ENCODE assay signal across 1 cellular context in the genomic region with DNA sequence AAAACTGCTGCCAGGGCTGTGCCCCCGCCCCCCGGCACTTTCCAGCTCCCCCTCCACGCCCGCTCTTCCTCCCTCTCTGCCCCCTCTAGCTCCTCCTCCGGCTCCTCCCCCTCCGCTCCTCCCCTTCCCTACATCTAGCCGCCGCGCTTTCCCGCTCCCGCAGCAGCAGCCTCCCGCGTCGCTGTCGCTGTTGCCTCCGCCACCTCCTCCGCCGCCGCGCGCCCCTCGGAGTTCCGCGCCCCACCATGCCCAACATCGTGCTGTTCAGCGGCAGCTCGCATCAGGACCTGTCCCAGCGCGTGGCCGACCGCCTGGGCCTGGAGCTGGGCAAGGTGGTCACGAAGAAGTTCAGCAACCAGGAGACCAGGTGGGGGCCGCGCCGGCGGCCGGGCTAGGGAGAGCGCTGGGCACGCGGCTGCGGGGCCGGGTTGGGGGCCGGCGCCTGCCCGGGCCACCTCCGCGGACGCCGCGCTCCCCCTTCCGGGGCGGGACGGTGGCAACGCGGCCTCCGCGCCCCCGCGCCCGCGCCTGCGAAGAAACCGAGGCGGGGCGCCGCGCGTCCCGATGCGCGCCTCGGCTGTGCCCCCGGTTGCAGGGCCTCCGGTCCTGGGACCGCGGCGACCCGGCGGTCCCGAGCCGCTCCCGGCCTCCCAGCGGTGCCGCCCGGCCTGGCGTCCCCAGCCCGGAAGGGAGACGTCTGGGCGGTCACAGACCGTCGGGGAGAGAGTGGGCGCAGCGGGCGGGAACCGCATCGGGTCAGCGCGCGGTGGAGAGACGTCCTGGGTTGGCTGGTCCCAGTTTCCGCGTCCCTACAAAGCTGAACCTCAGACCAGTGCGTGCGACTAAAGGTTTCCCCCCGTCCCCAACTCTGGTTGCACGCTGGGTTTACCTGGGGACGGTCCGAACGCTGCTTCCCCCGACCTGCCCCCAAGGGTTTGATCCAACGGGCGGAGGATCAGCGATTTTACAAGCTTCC.
TF ChIP-seq lines count a peak whose summit lies in the region.

Gene PRPS2, plus strand, starts transcription at position 160 of the 976 bp plus-strand sequence. Its CDS starts 86 bp downstream, at position 246.

TF ChIP-seq in K562, 482 proteins besides CTCF, POLR2A, EP300 and RAD21 (continued from another document and continues in another):
- TF ChIP-seq MEF2D (tag; conservative IDR thresholded peaks at IDR 0.05; ENCODE audit: low read depth) (no peak), E4F1 (CRISPR knock-in tag; IDR thresholded peaks at IDR 0.05; ENCODE audit: borderline replicate concordance) (no peak), MCM3 (IDR thresholded peaks at IDR 0.05) (no peak), ZNF75A (CRISPR knock-in tag; IDR thresholded peaks at IDR 0.05) (no peak), ZBED1 (IDR thresholded peaks at IDR 0.05) (no peak), NR1H2 (CRISPR knock-in tag; IDR thresholded peaks at IDR 0.05) (no peak), KAT7 (CRISPR knock-in tag; IDR thresholded peaks at IDR 0.05; ENCODE audit: borderline replicate concordance) (no peak), KHSRP (IDR thresholded peaks at IDR 0.05) (no peak), PHB (CRISPR knock-in tag; IDR thresholded peaks at IDR 0.05) (no peak), CBX5 (IDR thresholded peaks at IDR 0.05; ENCODE audit: borderline replicate concordance, low read depth) (no peak), BCOR (IDR thresholded peaks at IDR 0.05) (0 out of 2 replicates have a peak, but pooled peaks have one; percentile 13), EZH2 (IDR thresholded peaks at IDR 0.05; ENCODE audit: borderline replicate concordance, low read depth, low read length) (no peak), IRF9 (tag; IDR thresholded peaks at IDR 0.05) (no peak), SETDB1 (IDR thresholded peaks at IDR 0.05; ENCODE audit: low read length) (no peak), E2F3 (CRISPR knock-in tag; IDR thresholded peaks at IDR 0.05) (0 out of 2 replicates have a peak, but pooled peaks have one; percentile 16), SAFB (IDR thresholded peaks at IDR 0.05; ENCODE audit: borderline replicate concordance, low read depth, low read length) (no peak), KLF1 (tag; IDR thresholded peaks at IDR 0.05) (no peak), ZKSCAN8 (CRISPR knock-in tag; IDR thresholded peaks at IDR 0.05) (no peak), MGA (IDR thresholded peaks at IDR 0.05) (peak; percentile 82), PCBP2 (IDR thresholded peaks at IDR 0.05; ENCODE audit: low read depth, low read length, poor library complexity, severe bottlenecking) (no peak), RBM17 (IDR thresholded peaks at IDR 0.05; ENCODE audit: borderline replicate concordance, low read depth, low read length) (no peak), ERF (CRISPR knock-in tag; IDR thresholded peaks at IDR 0.05) (no peak), ASH1L (IDR thresholded peaks at IDR 0.05; ENCODE audit: borderline replicate concordance, low read depth, partially characterized antibody) (no peak), GABPA (tag; conservative IDR thresholded peaks at IDR 0.05; ENCODE audit: low read depth) (peak; percentile 51), USF1 (CRISPR knock-in tag; IDR thresholded peaks at IDR 0.05) (no peak), ZBTB17 (CRISPR knock-in tag; IDR thresholded peaks at IDR 0.05) (no peak), SRSF9 (IDR thresholded peaks at IDR 0.05; ENCODE audit: borderline replicate concordance, low read depth, low read length) (no peak), L3MBTL2 (IDR thresholded peaks at IDR 0.05) (peak; percentile 71; the same call in 1 of the 2 replicates), FOXK2 (conservative IDR thresholded peaks at IDR 0.05 in 1 of 2, IDR thresholded peaks at IDR 0.05 in 1 of 2; ENCODE audit: low read depth in 2 of 2) (no peak), ZKSCAN3 (CRISPR knock-in tag; IDR thresholded peaks at IDR 0.05) (no peak), ZFX (CRISPR knock-in tag; IDR thresholded peaks at IDR 0.05) (peak; percentile 48; the same call in 1 of the 2 replicates)
- TF ChIP-seq, protein P1, sequence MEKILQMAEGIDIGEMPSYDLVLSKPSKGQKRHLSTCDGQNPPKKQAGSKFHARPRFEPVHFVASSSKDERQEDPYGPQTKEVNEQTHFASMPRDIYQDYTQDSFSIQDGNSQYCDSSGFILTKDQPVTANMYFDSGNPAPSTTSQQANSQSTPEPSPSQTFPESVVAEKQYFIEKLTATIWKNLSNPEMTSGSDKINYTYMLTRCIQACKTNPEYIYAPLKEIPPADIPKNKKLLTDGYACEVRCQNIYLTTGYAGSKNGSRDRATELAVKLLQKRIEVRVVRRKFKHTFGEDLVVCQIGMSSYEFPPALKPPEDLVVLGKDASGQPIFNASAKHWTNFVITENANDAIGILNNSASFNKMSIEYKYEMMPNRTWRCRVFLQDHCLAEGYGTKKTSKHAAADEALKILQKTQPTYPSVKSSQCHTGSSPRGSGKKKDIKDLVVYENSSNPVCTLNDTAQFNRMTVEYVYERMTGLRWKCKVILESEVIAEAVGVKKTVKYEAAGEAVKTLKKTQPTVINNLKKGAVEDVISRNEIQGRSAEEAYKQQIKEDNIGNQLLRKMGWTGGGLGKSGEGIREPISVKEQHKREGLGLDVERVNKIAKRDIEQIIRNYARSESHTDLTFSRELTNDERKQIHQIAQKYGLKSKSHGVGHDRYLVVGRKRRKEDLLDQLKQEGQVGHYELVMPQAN (IDR thresholded peaks at IDR 0.05; ENCODE audit: borderline replicate concordance) = no peak
- TF ChIP-seq, protein P2, sequence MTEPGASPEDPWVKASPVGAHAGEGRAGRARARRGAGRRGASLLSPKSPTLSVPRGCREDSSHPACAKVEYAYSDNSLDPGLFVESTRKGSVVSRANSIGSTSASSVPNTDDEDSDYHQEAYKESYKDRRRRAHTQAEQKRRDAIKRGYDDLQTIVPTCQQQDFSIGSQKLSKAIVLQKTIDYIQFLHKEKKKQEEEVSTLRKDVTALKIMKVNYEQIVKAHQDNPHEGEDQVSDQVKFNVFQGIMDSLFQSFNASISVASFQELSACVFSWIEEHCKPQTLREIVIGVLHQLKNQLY (CRISPR knock-in tag; conservative IDR thresholded peaks at IDR 0.05) = no peak
- TF ChIP-seq, protein P3, sequence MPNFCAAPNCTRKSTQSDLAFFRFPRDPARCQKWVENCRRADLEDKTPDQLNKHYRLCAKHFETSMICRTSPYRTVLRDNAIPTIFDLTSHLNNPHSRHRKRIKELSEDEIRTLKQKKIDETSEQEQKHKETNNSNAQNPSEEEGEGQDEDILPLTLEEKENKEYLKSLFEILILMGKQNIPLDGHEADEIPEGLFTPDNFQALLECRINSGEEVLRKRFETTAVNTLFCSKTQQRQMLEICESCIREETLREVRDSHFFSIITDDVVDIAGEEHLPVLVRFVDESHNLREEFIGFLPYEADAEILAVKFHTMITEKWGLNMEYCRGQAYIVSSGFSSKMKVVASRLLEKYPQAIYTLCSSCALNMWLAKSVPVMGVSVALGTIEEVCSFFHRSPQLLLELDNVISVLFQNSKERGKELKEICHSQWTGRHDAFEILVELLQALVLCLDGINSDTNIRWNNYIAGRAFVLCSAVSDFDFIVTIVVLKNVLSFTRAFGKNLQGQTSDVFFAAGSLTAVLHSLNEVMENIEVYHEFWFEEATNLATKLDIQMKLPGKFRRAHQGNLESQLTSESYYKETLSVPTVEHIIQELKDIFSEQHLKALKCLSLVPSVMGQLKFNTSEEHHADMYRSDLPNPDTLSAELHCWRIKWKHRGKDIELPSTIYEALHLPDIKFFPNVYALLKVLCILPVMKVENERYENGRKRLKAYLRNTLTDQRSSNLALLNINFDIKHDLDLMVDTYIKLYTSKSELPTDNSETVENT (CRISPR knock-in tag; IDR thresholded peaks at IDR 0.05) = no peak
